Comparison of ENCODE assay signal across 8 cellular contexts in the genomic region with DNA sequence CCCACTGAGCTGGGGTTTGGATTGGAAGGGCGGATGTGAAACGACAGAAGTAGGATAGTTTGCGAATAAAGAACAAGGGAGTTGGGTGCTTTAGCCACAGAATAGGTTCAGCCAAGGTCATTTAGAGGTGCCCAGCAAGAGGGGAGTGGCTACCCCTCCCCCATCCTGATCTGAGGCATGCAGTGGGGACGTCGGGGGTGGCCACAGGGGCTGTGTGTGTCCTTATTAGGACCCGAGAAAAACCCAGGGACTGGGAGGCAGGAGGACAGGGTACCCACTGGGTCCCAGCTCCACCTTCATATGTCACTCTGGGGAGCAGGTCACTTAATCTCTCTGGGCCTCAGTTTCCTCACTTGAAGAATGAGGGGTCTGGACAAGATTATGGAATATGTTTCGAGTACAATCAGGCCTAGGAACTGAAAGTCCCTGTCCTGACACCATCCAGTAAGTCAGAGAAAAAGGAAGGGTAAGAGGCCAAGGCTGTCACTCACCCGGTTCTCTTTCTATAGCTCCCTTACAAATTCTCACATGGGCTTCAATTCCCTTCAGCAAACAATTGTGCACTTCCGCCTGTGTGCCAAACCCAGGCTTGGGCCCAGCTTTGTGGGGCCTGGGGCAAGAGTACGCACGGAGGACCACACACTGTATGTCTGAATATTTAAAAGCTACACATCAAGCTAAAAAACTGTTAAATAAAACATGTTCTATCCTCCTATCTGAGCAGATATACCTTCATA. TPM values are rescaled to one million over a fixed set of nuclear protein-coding genes. Genes with fewer than 3 reads are reported as not detected.
A peak's percentile ranks its signal among the peaks of the same experiment; 100 is the strongest.
DNase-seq lines count a peak whose midpoint lies in the region; ATAC-seq and TF ChIP-seq lines count a peak whose summit lies in the region.

No MANE protein-coding gene starts in this region.

- H3K9me3 ChIP-seq in PC-9 (ENCODE audit: insufficient read depth, low read depth), result no peaks in the 10 kb centered on the region

- H3F3A ChIP-seq in PC-9 (ENCODE audit: insufficient read depth, low read depth), result no peaks in the 10 kb centered on the region

- H3K4me3 ChIP-seq in PC-9, result peak overlapping the region; percentile 36; the same call in 1 of the 2 replicates
- peak overlapping the region; percentile 43 for H3K4me3 ChIP-seq in fibroblast of villous mesenchyme (ENCODE audit: low read depth, low read length)
- H3K4me3 ChIP-seq in skin epidermis, result peak overlapping the region; percentile 5 to 23 (median 19)

- DNase-seq in PC-9 (no peak), fibroblast of villous mesenchyme (ENCODE audit: low read depth) (no peak), activated gamma-delta T cell (lab: John Stamatoyannopoulos, UW) (no peak), COLO829 (ENCODE audit: low spot score) (no peak), NCI-H2081 (lab: John Stamatoyannopoulos, UW) (no peak)
- no peak for DNase-seq in activated CD4-positive, CD25-positive, alpha-beta regulatory T cell treated with anti-CD3 and anti-CD28 coated beads, Interleukin-2, amount 50 U/mL, for 72 hours

- H3K9me2 ChIP-seq in PC-9 (ENCODE audit: insufficient read depth), result no peaks in the 10 kb centered on the region

- CTCF ChIA-PET in PC-9 (lab: Charles Lee), result no interaction called here

- H3K4me1 ChIP-seq in PC-9 (replicated peaks; ENCODE audit: insufficient read depth), result no peaks in the 10 kb centered on the region

- H3K27me3 ChIP-seq in PC-9 (ENCODE audit: insufficient read depth, low read depth), result no peaks in the 10 kb centered on the region

- H3K27ac ChIP-seq in PC-9 (peak overlapping the region; percentile 47), skin epidermis (peak overlapping the region in 20 of 21 experiments; percentile 33 to 86 (median 73))

- H3K36me3 ChIP-seq in PC-9 (ENCODE audit: low read depth), result no peaks in the 10 kb centered on the region

- TSS peak; percentile 61 for BruUV-seq in PC-9 (replicated peaks; lab: Mats Ljungman, UMichigan)

- no peak overlapping the region for H2AFZ ChIP-seq in PC-9

- ATAC-seq in GM21723 (IDR thresholded peaks at IDR 0.05; ENCODE audit: unreplicated experiment), result peak; percentile 1

- H3K4me2 ChIP-seq in PC-9, result peak overlapping the region; percentile 63

- no peaks in the 10 kb centered on the region for H4K20me1 ChIP-seq in PC-9 (ENCODE audit: insufficient read depth)

- POLR2A ChIA-PET in PC-9 (lab: Charles Lee; ENCODE audit: unreplicated experiment), result interaction anchor here (0.7 kb wide), 1 partner anchor 48 kb away, joined by 3 read pairs; no protein-coding TSS in a partner anchor

- intact Hi-C loops in PC-9 (cut with micrococcal nuclease; ENCODE audit: unreplicated experiment), result loop anchor here (1.0 to 5.0 kb wide), 4 partner anchors 62 to 166 kb away; no protein-coding TSS in a partner anchor

- TF ChIP-seq CTCF in PC-9 (conservative IDR thresholded peaks at IDR 0.05) (no peak), fibroblast of villous mesenchyme (IDR thresholded peaks at IDR 0.05; ENCODE audit: insufficient read depth, low read depth, low read length) (no peak)

- H3K79me2 ChIP-seq in PC-9 (ENCODE audit: low read depth), result no peaks in the 10 kb centered on the region

RNA-seq across cellular contexts. Expression of a gene that starts 4.2 kb away (rescaled TPM):
- total RNA-seq in PC-9 (2021), result not detected in 2 replicates
- total RNA-seq in fibroblast of villous mesenchyme, result not detected in 2 replicates
